Comparison of ENCODE assay signal across 13 cellular contexts in genomic region chr3:162984752-162985151, GRCh38.
"Had no signal": no experiment of that assay in that cellular context is flagged by ENCODE, and none has a peak within 500 bp of the region (broad histone marks: within the 10 kb centered on the region; RNA-seq: fewer than 3 reads in every experiment).

No MANE protein-coding gene starts in this region.

- H3K4me3 ChIP-seq: gastroesophageal sphincter, ovary, testis, upper lobe of right lung had no signal

- H3K9me3 ChIP-seq: gastroesophageal sphincter, ovary, testis, upper lobe of right lung had no signal

- H3K36me3 ChIP-seq: gastroesophageal sphincter, ovary, upper lobe of right lung had no signal

- H3K27me3 ChIP-seq: gastroesophageal sphincter, ovary, testis, upper lobe of right lung had no signal

- DNase-seq: activated CD4-positive, alpha-beta T cell treated with anti-CD3 and anti-CD28 coated beads for 4 hours; activated CD8-positive, alpha-beta memory T cell treated with anti-CD3 and anti-CD28 coated beads, Interleukin-2, amount 50 U/mL, for 4 hours; activated CD8-positive, alpha-beta T cell treated with anti-CD3 and anti-CD28 coated beads for 36 hours; activated gamma-delta T cell treated with Interleukin-2 at 50 U/mL for 16 hours; activated T-cell treated with anti-CD3 and anti-CD28 coated beads, Interleukin-2, amount 50 U/mL, for 72 hours; aorta; kidney; ovary; stimulated activated CD4-positive, alpha-beta T cell treated with anti-CD3 and anti-CD28 coated beads, Interleukin-4, amount 100 ng/mL, for 1 hour; T1000; testis; upper lobe of right lung had no signal

- ATAC-seq: activated CD8-positive, alpha-beta T cell treated with anti-CD3 and anti-CD28 coated beads for 36 hours; activated T-cell treated with anti-CD3 and anti-CD28 coated beads, Interleukin-2, amount 50 U/mL, for 72 hours; gastroesophageal sphincter; upper lobe of right lung had no signal
